Comparison of ENCODE assay signal across 8 cellular contexts in the genomic region with DNA sequence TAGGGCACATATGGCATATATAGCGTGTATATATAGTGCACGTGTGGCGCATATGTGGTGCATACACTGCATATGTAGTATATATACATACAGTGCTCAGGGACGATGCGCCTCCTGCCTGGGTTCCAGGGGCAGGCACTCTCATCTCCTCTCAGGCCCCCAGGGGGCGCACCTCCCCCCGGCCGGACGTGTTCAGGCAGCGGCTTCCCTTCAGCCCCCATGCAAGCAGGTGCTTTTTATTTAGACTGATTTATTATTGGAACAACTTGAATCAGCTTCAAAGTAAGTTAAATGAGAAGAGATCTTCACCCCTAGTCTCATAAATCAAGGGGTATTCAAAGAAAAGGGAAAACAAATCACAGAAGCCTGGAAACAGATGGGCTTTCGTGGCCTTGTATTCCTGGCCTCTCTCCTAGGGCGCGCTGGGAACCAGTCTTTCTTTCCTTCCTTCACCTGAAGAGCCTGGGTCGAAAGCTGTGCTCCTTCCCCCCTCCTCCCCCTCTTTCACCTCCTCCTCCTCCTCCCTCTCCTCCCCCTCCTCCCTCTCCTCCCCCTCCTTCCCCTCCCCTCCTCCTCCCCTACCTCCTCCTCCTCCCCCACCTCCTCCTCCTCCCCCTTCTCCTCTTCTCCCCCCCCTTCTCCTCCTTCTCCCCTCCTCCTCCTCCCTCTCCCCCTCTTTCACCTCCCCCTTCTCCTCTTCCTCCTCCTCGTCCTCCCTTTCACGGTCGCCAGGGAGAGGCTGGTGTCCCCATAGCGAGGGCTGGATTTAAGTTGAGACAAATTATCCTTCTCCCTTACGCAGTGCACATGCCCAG.
A peak's percentile ranks its signal among the peaks of the same experiment; 100 is the strongest.
DNase-seq lines count a peak whose midpoint lies in the region; ATAC-seq and TF ChIP-seq lines count a peak whose summit lies in the region.

No MANE protein-coding gene starts in this region.

- H3K9me3 ChIP-seq in ascending aorta (no peaks in the 10 kb centered on the region), left lung (no peaks in the 10 kb centered on the region)

- H3K4me3 ChIP-seq in ascending aorta = no peak overlapping the region
- no peak overlapping the region for H3K4me3 ChIP-seq in left lung

- DNase-seq in GM10266 (ENCODE audit: extremely low spot score) (peak; percentile 73), NCI-H128 (lab: John Stamatoyannopoulos, UW; ENCODE audit: unreplicated experiment) (peak; percentile 59), T-helper 9 cell (peak; percentile 59), ascending aorta (ENCODE audit: low spot score in 2 of 2) (no peak), left lung (peak in 1 of 2 donors; percentile 79)
- DNase-seq in stimulated activated CD8-positive, alpha-beta memory T cell treated with anti-CD3 and anti-CD28 coated beads, Interleukin-2, amount 100 ng/mL, for 48 hours (ENCODE audit: low read depth in 2 of 2) = peak; percentile 54 to 70

- H3K27me3 ChIP-seq in ascending aorta (no peaks in the 10 kb centered on the region), left lung (peaks cover 9 to 51% of the 10 kb centered on the region in 2 donors)

- no peaks in the 10 kb centered on the region for H3K36me3 ChIP-seq in ascending aorta
- no peaks in the 10 kb centered on the region for H3K36me3 ChIP-seq in left lung

- intact Hi-C loops in ascending aorta (cut with DNase I) (no loop called here), left lung (cut with DNase I) (no loop called here)

- ATAC-seq in left lung (peak; percentile 61), HG03196 (IDR thresholded peaks at IDR 0.05; ENCODE audit: unreplicated experiment) (no peak), GM21515 (IDR thresholded peaks at IDR 0.05; ENCODE audit: unreplicated experiment) (no peak)

- TF ChIP-seq CTCF in GM10266 (IDR thresholded peaks at IDR 0.05; ENCODE audit: control insufficient read depth, insufficient read depth, low read depth, missing control alignments) (peak; percentile 68), ascending aorta (IDR thresholded peaks at IDR 0.05) (peak; percentile 10 to 50 (median 28)), left lung (IDR thresholded peaks at IDR 0.05) (peak; percentile 47 to 68)

- no peak overlapping the region for H3K27ac ChIP-seq in ascending aorta
- H3K27ac ChIP-seq in left lung = no peak overlapping the region

- H3K4me1 ChIP-seq in ascending aorta (no peaks in the 10 kb centered on the region), left lung (no peaks in the 10 kb centered on the region)

Comparison
In these comparisons a context has a peak if more than half of its experiments do, and no peak if none do; other contexts are left out.
1. DNase-seq: peak in GM10266 (single experiment), NCI-H128 (single experiment), T-helper 9 cell (single experiment) and stimulated activated CD8-positive, alpha-beta memory T cell treated with anti-CD3 and anti-CD28 coated beads, Interleukin-2, amount 100 ng/mL, for 48 hours (2 of 2); none in ascending aorta (0 of 2).
2. Peak in every context shown above with its lines, with median percentiles within 50 percentile points of each other: CTCF ChIP-seq.